In genomic region chr13:78875792-78876580, GRCh38 we compare ENCODE assay signal across 10 cellular contexts.
DNase-seq lines count a peak whose midpoint lies in the region; ATAC-seq and TF ChIP-seq lines count a peak whose summit lies in the region.
"Had no signal": no experiment of that assay in that cellular context is flagged by ENCODE, and none has a peak within 500 bp of the region (broad histone marks: within the 10 kb centered on the region; RNA-seq: fewer than 3 reads in every experiment).

No MANE protein-coding gene starts in this region.

- H3K27me3 ChIP-seq in OCI-LY1 (ENCODE audit: insufficient read depth, low read length), result no peaks in the 10 kb centered on the region
- H3K27me3 ChIP-seq in osteoblast (ENCODE audit: insufficient read depth, low read length), result no peaks in the 10 kb centered on the region

- H3K9me3 ChIP-seq in OCI-LY1 (ENCODE audit: low read length) (no peaks in the 10 kb centered on the region), osteoblast (ENCODE audit: low read depth, low read length) (no peaks in the 10 kb centered on the region)

- H3K9me2 ChIP-seq in OCI-LY1 (ENCODE audit: low read depth, low read length), result no peaks in the 10 kb centered on the region

- H2AFZ ChIP-seq in OCI-LY1 (ENCODE audit: low read length), result no peak overlapping the region
- H2AFZ ChIP-seq in osteoblast (ENCODE audit: low read length), result no peak overlapping the region

- H3K36me3 ChIP-seq in OCI-LY1 (ENCODE audit: insufficient read depth, low read length) (no peaks in the 10 kb centered on the region), osteoblast (ENCODE audit: insufficient read depth, low read length) (no peaks in the 10 kb centered on the region)

- peak; percentile 59 for TF ChIP-seq CTCF in OCI-LY1 (IDR thresholded peaks at IDR 0.05; ENCODE audit: low read length)
- TF ChIP-seq CTCF in osteoblast (IDR thresholded peaks at IDR 0.05; ENCODE audit: extremely low read depth, low read depth, low read length), result no peak

- ATAC-seq in stimulated activated naive CD8-positive, alpha-beta T cell treated with anti-CD3 and anti-CD28 coated beads, Interleukin-15, amount 100 ng/mL, for 72 hours, result peak; percentile 56
- no peak for ATAC-seq in stimulated activated naive CD8-positive, alpha-beta T cell treated with anti-CD3 and anti-CD28 coated beads, Interleukin-15, Interleukin-2, amounts not matched to agents 100 U/mL and 50 U/mL, for 24 hours
- ATAC-seq in HG02678 (IDR thresholded peaks at IDR 0.05; ENCODE audit: unreplicated experiment), result peak; percentile 61

- H3K27ac Mint-ChIP-seq in stimulated activated naive CD8-positive, alpha-beta T cell treated with anti-CD3 and anti-CD28 coated beads, Interleukin-15, amount 100 ng/mL, for 72 hours, result no peak overlapping the region
- H3K27ac Mint-ChIP-seq: T-cell had no signal

- H3K9me3 Mint-ChIP-seq in stimulated activated naive CD8-positive, alpha-beta T cell treated with anti-CD3 and anti-CD28 coated beads, Interleukin-15, amount 100 ng/mL, for 72 hours, result no peaks in the 10 kb centered on the region

- H3K4me1 ChIP-seq in OCI-LY1 (ENCODE audit: insufficient read depth, low read length, severe bottlenecking), result no peaks in the 10 kb centered on the region
- H3K4me1 ChIP-seq in osteoblast (ENCODE audit: insufficient read depth, low read length), result no peaks in the 10 kb centered on the region

- no peak overlapping the region for H3K9ac ChIP-seq in OCI-LY1 (ENCODE audit: low read length)

- H3K4me1 Mint-ChIP-seq in stimulated activated naive CD8-positive, alpha-beta T cell treated with anti-CD3 and anti-CD28 coated beads, Interleukin-15, amount 100 ng/mL, for 72 hours, result no peaks in the 10 kb centered on the region
- H3K4me1 Mint-ChIP-seq: T-cell had no signal

- H3K4me3 ChIP-seq in OCI-LY1 (ENCODE audit: low read depth, low read length, poor library complexity, severe bottlenecking), result no peak overlapping the region
- H3K4me3 ChIP-seq in osteoblast (ENCODE audit: insufficient read depth, low read length), result no peak overlapping the region

- H3K4me2 ChIP-seq in OCI-LY1 (ENCODE audit: low read length) (no peak overlapping the region), osteoblast (ENCODE audit: insufficient read depth, low read length) (no peak overlapping the region)

- H4K20me1 ChIP-seq in OCI-LY1 (ENCODE audit: insufficient read depth, low read length) (no peaks in the 10 kb centered on the region), osteoblast (ENCODE audit: insufficient read depth, low read length) (no peaks in the 10 kb centered on the region)

- no peaks in the 10 kb centered on the region for H3K27me3 Mint-ChIP-seq in stimulated activated naive CD8-positive, alpha-beta T cell treated with anti-CD3 and anti-CD28 coated beads, Interleukin-15, amount 100 ng/mL, for 72 hours

- H3K79me2 ChIP-seq in OCI-LY1 (ENCODE audit: insufficient read depth, low read length), result no peaks in the 10 kb centered on the region
- H3K79me2 ChIP-seq in osteoblast (ENCODE audit: insufficient read depth, low read length), result no peaks in the 10 kb centered on the region

- H3K27ac ChIP-seq in OCI-LY1 (ENCODE audit: low read depth, low read length, poor library complexity, severe bottlenecking) (no peak overlapping the region), osteoblast (ENCODE audit: low read depth, low read length) (no peak overlapping the region)

- H3K4me3 Mint-ChIP-seq in stimulated activated naive CD8-positive, alpha-beta T cell treated with anti-CD3 and anti-CD28 coated beads, Interleukin-15, amount 100 ng/mL, for 72 hours, result no peak overlapping the region
- H3K4me3 Mint-ChIP-seq: T-cell had no signal

- H3F3A ChIP-seq in OCI-LY1 (ENCODE audit: insufficient read depth, low read length), result no peaks in the 10 kb centered on the region

- DNase-seq in stimulated activated naive CD8-positive, alpha-beta T cell treated with anti-CD3 and anti-CD28 coated beads, Interleukin-15, amount 100 ng/mL, for 72 hours, result no peak
- no peak for DNase-seq in stimulated activated naive CD8-positive, alpha-beta T cell treated with anti-CD3 and anti-CD28 coated beads, Interleukin-15, Interleukin-2, amounts not matched to agents 100 U/mL and 50 U/mL, for 24 hours
- DNase-seq in osteoblast (ENCODE audit: insufficient read length, low spot score, missing footprints), result no peak
- DNase-seq in GDM1 (lab: John Stamatoyannopoulos, UW), result no peak
- no peak for DNase-seq in 8988T
- DNase-seq in NCI-H1417 treated with DMSO at 0.1 percent for 48 hours (lab: John Stamatoyannopoulos, UW), result no peak
- DNase-seq: head of caudate nucleus, T-cell had no signal
